Comparison of ENCODE assay signal across 21 cellular contexts in the genomic region with DNA sequence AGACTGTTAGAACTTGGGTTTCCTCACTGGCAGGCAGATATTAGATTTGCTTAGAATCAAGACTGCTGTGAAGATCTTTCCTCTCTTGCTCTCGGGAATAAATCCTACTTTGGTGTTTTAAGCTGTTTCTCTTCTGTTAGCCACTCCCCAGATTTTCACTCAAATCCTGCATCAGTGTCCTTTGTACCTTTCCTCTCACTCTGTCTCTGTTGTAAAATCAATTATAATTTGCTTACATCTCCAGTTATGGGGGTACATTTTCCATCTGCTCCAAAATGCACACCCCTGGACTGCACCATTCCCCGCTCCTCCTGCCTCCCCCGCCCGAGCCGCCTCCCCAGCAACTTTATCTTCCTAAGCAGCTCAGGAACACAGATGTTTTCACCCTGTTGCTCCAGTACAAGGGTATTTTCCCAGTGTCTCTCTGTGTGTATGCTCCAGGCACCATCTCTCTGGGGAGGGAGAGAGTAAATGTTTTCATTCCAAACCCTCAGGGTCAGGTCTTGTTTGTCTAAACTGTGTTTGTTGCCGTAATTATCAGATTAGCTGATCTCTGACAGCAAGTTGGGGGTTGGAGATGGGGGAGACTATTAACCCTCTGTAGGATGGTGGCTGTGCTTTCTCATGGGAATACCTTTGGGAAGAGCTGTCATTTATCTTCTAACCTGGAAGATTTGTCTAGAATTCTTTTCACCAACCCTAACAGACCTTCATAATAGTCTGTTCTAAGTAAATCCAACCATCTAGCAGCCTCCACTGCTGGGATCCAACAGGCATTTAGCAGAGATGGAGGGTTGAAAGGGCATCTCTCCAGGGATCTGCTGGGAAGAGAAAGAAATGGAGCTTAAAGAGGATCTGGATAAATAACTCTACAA. TPM values are rescaled to one million over a fixed set of nuclear protein-coding genes. Genes with fewer than 3 reads are reported as not detected.
DNase-seq lines count a peak whose midpoint lies in the region; ATAC-seq and TF ChIP-seq lines count a peak whose summit lies in the region.
"Had no signal": no experiment of that assay in that cellular context is flagged by ENCODE, and none has a peak within 500 bp of the region (broad histone marks: within the 10 kb centered on the region; RNA-seq: fewer than 3 reads in every experiment).

No MANE protein-coding gene starts in this region.

- intact Hi-C loops in Panc1 (cut with micrococcal nuclease; ENCODE audit: unreplicated experiment) = no loop called here

- no peak overlapping the region for H4K8ac ChIP-seq in trophoblast cell (ENCODE audit: low read depth, low read length)

- BruUV-seq in Panc1 (replicated peaks; lab: Mats Ljungman, UMichigan) = no TSS peak

- no peak overlapping the region for H3K9ac ChIP-seq in trophoblast cell (ENCODE audit: low read length)

- no peak overlapping the region for H2BK12ac ChIP-seq in trophoblast cell (ENCODE audit: low read length)

- POLR2A ChIA-PET in HEK293 (lab: Yijun Ruan, JAX) = no interaction called here
- POLR2A ChIA-PET in Panc1 (lab: Charles Lee) = no interaction called here

- in situ Hi-C loops in Panc1 (cut with HindIII; ENCODE audit: low pct_unique_long_range_greater_than_20kb, low sequenced_read_pairs) = no loop called here

- no peak overlapping the region for H3K18ac ChIP-seq in trophoblast cell (ENCODE audit: low read length)

- ATAC-seq in Panc1 = peak; percentile 78
- no peak for ATAC-seq in HG02938 (IDR thresholded peaks at IDR 0.05; ENCODE audit: unreplicated experiment)
- ATAC-seq: activated CD8-positive, alpha-beta T cell treated with anti-CD3 and anti-CD28 coated beads, Interleukin-2, amount 10 ng/mL, durations not matched to agents 7 days and 5 days; activated naive CD4-positive, alpha-beta T cell treated with anti-CD3 and anti-CD28 coated beads, Interleukin-2, amount 50 U/mL, for 72 hours; gastrocnemius medialis had no signal

- DNase-seq in Panc1 (ENCODE audit: low read depth, low spot score) = no peak
- DNase-seq in hepatocyte (ENCODE audit: low spot score) = no peak
- DNase-seq in trophoblast cell = peak; percentile 2 to 41
- no peak for DNase-seq in NK-92 treated with Interleukin-12 subunit alpha and Interleukin-12 subunit beta, amount 100 ng/mL, for 24 hours (lab: John Stamatoyannopoulos, UW)
- DNase-seq in AG08396 (ENCODE audit: low spot score) = no peak
- no peak for DNase-seq in activated CD4-positive, alpha-beta T cell treated with anti-CD3 and anti-CD28 coated beads for 1 hour
- DNase-seq: activated B cell treated with CpG ODN at 0.5 μM for 24 hours; activated CD8-positive, alpha-beta T cell treated with anti-CD3 and anti-CD28 coated beads, Interleukin-2, amount 10 ng/mL, durations not matched to agents 7 days and 5 days; activated T-cell treated with anti-CD3 and anti-CD28 coated beads, Interleukin-2, amount 50 U/mL, for 48 hours; gastrocnemius medialis; H7; naive B cell; NCI-H146; NCI-H226; SHP77; spleen; stimulated activated CD8-positive, alpha-beta memory T cell treated with anti-CD3 and anti-CD28 coated beads, Interleukin-4, amount 100 ng/mL, for 48 hours; substantia nigra had no signal

- no peak overlapping the region for H2AK5ac ChIP-seq in trophoblast cell (ENCODE audit: low read length)

- no peak overlapping the region for H3K14ac ChIP-seq in trophoblast cell (ENCODE audit: low read length)

- H4K20me1 ChIP-seq in hepatocyte (ENCODE audit: insufficient read depth, poor library complexity, severe bottlenecking) = no peaks in the 10 kb centered on the region

- peaks cover 5% of the 10 kb centered on the region for H3K79me1 ChIP-seq in trophoblast cell (ENCODE audit: low read length)

- TF ChIP-seq CTCF in HEK293 (tag by site-specific recombination; IDR thresholded peaks at IDR 0.05) = no peak
- no peak for TF ChIP-seq CTCF in Panc1 (IDR thresholded peaks at IDR 0.05)
- no peak for TF ChIP-seq CTCF in hepatocyte (IDR thresholded peaks at IDR 0.05; ENCODE audit: poor library complexity)

- no peaks in the 10 kb centered on the region for H3K9me2 ChIP-seq in hepatocyte (replicated peaks; ENCODE audit: insufficient read depth)

- CTCF ChIA-PET in HEK293 (lab: Yijun Ruan, JAX) = interaction anchor here (0.8 to 5.3 kb wide), 7 partner anchors 12 to 162 kb away, joined by 3 to 39 read pairs (median 3); no protein-coding TSS in a partner anchor
- CTCF ChIA-PET in Panc1 (lab: Charles Lee) = interaction anchor here (0.6 to 1.7 kb wide), 2 partner anchors 13 to 15 kb away, joined by 3 to 7 read pairs; no protein-coding TSS in a partner anchor

- H2BK120ac ChIP-seq in trophoblast cell (ENCODE audit: insufficient read depth, low read length, poor library complexity) = peak overlapping the region; percentile 40

- no peak overlapping the region for H2BK5ac ChIP-seq in trophoblast cell (ENCODE audit: low read depth, low read length, poor library complexity)

- H3K9me3 ChIP-seq in HEK293 (ENCODE audit: control insufficient read depth, insufficient read depth, low read depth, low read length) (no peaks in the 10 kb centered on the region), Panc1 (ENCODE audit: control insufficient read depth, insufficient read depth, low read depth, low read length) (no peaks in the 10 kb centered on the region), hepatocyte (ENCODE audit: low read depth) (no peaks in the 10 kb centered on the region), trophoblast cell (ENCODE audit: insufficient read depth, low read depth, low read length) (no peaks in the 10 kb centered on the region)
- H3K9me3 ChIP-seq: gastrocnemius medialis, spleen had no signal

- no peak overlapping the region for H3K23ac ChIP-seq in trophoblast cell (ENCODE audit: low read length)

- WGBS in hepatocyte (ENCODE audit: low lambda C conversion rate, missing lambda C conversion rate) = 7% methylated on average over 6 of the region's 6 CpGs
- no CpG with 5 or more reads among the region's 6 CpGs for WGBS in trophoblast cell (ENCODE audit: extremely low coverage, insufficient coverage, insufficient read length)

- no peak overlapping the region for H4K91ac ChIP-seq in trophoblast cell (ENCODE audit: low read depth, low read length)

- H2AFZ ChIP-seq in hepatocyte = no peak overlapping the region
- H2AFZ ChIP-seq in trophoblast cell (ENCODE audit: insufficient read depth, low read length, poor library complexity) = no peak overlapping the region

- H3K27ac ChIP-seq in HEK293 (ENCODE audit: extremely low read depth, low read depth, low read length) (peak overlapping the region; percentile 51), Panc1 (ENCODE audit: low read length) (no peak overlapping the region), hepatocyte (no peak overlapping the region), trophoblast cell (ENCODE audit: low read depth, low read length) (peak overlapping the region; percentile 23)
- H3K27ac ChIP-seq: gastrocnemius medialis, spleen had no signal

- H3K27me3 ChIP-seq in Panc1 (ENCODE audit: control insufficient read depth, insufficient read depth, low read length) (peaks cover 52% of the 10 kb centered on the region), hepatocyte (peaks cover 55% of the 10 kb centered on the region), trophoblast cell (ENCODE audit: insufficient read depth, low read length) (no peaks in the 10 kb centered on the region)

- no peak overlapping the region for H3K4me3 ChIP-seq in HEK293 (ENCODE audit: low read depth, low read length)
- no peak overlapping the region for H3K4me3 ChIP-seq in Panc1 (ENCODE audit: low read depth in 2 of 2, low read length in 2 of 2)
- H3K4me3 ChIP-seq in hepatocyte = no peak overlapping the region
- H3K4me3 ChIP-seq in trophoblast cell (ENCODE audit: low read depth, low read length) = no peak overlapping the region
- H3K4me3 ChIP-seq: gastrocnemius medialis, spleen had no signal

- H4K12ac ChIP-seq in trophoblast cell (ENCODE audit: low read depth, low read length) = no peak overlapping the region

- no peak overlapping the region for H3K4ac ChIP-seq in trophoblast cell (ENCODE audit: low read depth, low read length)

- no peaks in the 10 kb centered on the region for H3K79me2 ChIP-seq in hepatocyte
- no peaks in the 10 kb centered on the region for H3K79me2 ChIP-seq in trophoblast cell (ENCODE audit: control insufficient read depth, insufficient read depth, low read length, poor library complexity)

- H3K36me3 ChIP-seq in HEK293 (ENCODE audit: control insufficient read depth in 2 of 2, insufficient read depth in 1 of 2, low read length in 2 of 2) = no peaks in the 10 kb centered on the region
- no peaks in the 10 kb centered on the region for H3K36me3 ChIP-seq in Panc1 (ENCODE audit: control insufficient read depth, insufficient read depth, low read length)
- no peaks in the 10 kb centered on the region for H3K36me3 ChIP-seq in hepatocyte (replicated peaks; ENCODE audit: insufficient read depth, low read depth)
- H3K36me3 ChIP-seq in trophoblast cell (ENCODE audit: control insufficient read depth in 1 of 2, insufficient read depth in 2 of 2, low read length in 2 of 2) = no peaks in the 10 kb centered on the region
- H3K36me3 ChIP-seq: gastrocnemius medialis, spleen had no signal

- H3K4me1 ChIP-seq in HEK293 (ENCODE audit: control insufficient read depth, insufficient read depth, low read length) (peaks cover 28% of the 10 kb centered on the region), Panc1 (ENCODE audit: control insufficient read depth, insufficient read depth, low read length) (peaks cover 5% of the 10 kb centered on the region), hepatocyte (ENCODE audit: insufficient read depth) (peaks cover 11% of the 10 kb centered on the region), trophoblast cell (ENCODE audit: control insufficient read depth in 1 of 2, insufficient read depth in 2 of 2, low read length in 2 of 2) (peaks cover 4 to 16% of the 10 kb centered on the region in 2 experiments)
- H3K4me1 ChIP-seq: gastrocnemius medialis, spleen had no signal

- peak overlapping the region; percentile 55 for H3K4me2 ChIP-seq in hepatocyte
- H3K4me2 ChIP-seq in trophoblast cell (ENCODE audit: low read length) = no peak overlapping the region

RNA-seq across cellular contexts. Expression of gene GOT1, which starts 20.4 kb away (rescaled TPM):
- total RNA-seq in Panc1 (2021; ENCODE audit: unreplicated experiment) = 51.6 TPM
- 30.3 TPM for polyA plus RNA-seq in Panc1 (2012; ENCODE audit: insufficient read length)
- 51.1 and 59.0 TPM in 2 replicates for total RNA-seq in hepatocyte
- polyA plus RNA-seq in hepatocyte = 53.1 and 60.8 TPM in 2 replicates
- 52.9 and 53.8 TPM in 2 replicates for polyA plus RNA-seq in trophoblast cell (2013)

Comparison
In these comparisons a context has a peak if more than half of its experiments do, and no peak if none do; other contexts are left out.
1. H3K27ac ChIP-seq: peak in HEK293 (single experiment) and trophoblast cell (single experiment); none in Panc1 (single experiment) and hepatocyte (single experiment).
2. DNase-seq: peak in trophoblast cell (2 of 2); none in Panc1 (single experiment), hepatocyte (single experiment), NK-92 treated with Interleukin-12 subunit alpha and Interleukin-12 subunit beta, amount 100 ng/mL, for 24 hours (single experiment), AG08396 (single experiment) and activated CD4-positive, alpha-beta T cell treated with anti-CD3 and anti-CD28 coated beads for 1 hour (single experiment).